16 cellular contexts compared by ENCODE assay signal in the genomic region with DNA sequence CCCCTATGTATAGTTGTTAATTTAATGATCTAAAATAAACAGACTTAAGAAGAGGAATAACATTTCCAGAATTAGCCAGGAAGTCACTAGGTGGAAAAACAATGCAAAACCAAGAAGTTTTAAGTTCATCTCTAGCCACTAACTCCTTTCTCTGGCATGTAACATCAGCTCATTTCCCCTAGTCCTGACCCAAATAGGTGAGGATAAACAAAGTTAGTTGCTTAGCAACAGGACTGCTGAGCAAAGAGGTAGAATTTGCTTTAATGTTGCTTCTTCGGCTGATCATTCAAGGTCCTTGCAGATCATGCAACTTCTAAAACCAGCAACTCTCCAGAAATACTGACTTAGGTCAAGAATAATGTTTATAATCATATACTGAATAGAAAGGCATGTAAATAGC.
"Had no signal": no experiment of that assay in that cellular context is flagged by ENCODE, and none has a peak within 500 bp of the region (broad histone marks: within the 10 kb centered on the region; RNA-seq: fewer than 3 reads in every experiment).

No MANE protein-coding gene starts in this region.

- H3K27ac Mint-ChIP-seq: activated naive CD8-positive, alpha-beta T cell treated with anti-CD3 and anti-CD28 coated beads, Interleukin-2, amount 50 U/mL, for 24 hours; mesothelial cell of epicardium; stimulated activated naive B cell treated with anti-CD40 and anti-IgM and Interleukin-4, amounts not matched to agents 10 μg/mL and 1 μg/mL and 100 μg/mL, for 72 hours had no signal

- H3K36me3 Mint-ChIP-seq: mesothelial cell of epicardium had no signal

- ATAC-seq: activated naive CD8-positive, alpha-beta T cell treated with anti-CD3 and anti-CD28 coated beads, Interleukin-2, amount 50 U/mL, for 24 hours; gastrocnemius medialis; heart left ventricle; stimulated activated naive B cell treated with anti-CD40 and anti-IgM and Interleukin-4, amounts not matched to agents 10 μg/mL and 1 μg/mL and 100 μg/mL, for 72 hours had no signal

- H3K27me3 Mint-ChIP-seq: activated naive CD8-positive, alpha-beta T cell treated with anti-CD3 and anti-CD28 coated beads, Interleukin-2, amount 50 U/mL, for 24 hours; stimulated activated naive B cell treated with anti-CD40 and anti-IgM and Interleukin-4, amounts not matched to agents 10 μg/mL and 1 μg/mL and 100 μg/mL, for 72 hours had no signal

- DNase-seq: activated CD4-positive, CD25-positive, alpha-beta regulatory T cell treated with anti-CD3 and anti-CD28 coated beads, Interleukin-2, amount 50 U/mL, for 72 hours; activated naive CD4-positive, alpha-beta T cell treated with Interleukin-2 at 50 U/mL for 16 hours; activated naive CD8-positive, alpha-beta T cell treated with anti-CD3 and anti-CD28 coated beads, Interleukin-2, amount 50 U/mL, for 24 hours; aorta; cerebellar nuclear complex; effector CD8-positive, alpha-beta T cell; gastrocnemius medialis; heart left ventricle; kidney glomerular epithelial cell; retina; stimulated activated CD4-positive, alpha-beta T cell treated with anti-CD3 and anti-CD28 coated beads, Interleukin-4, amount 100 ng/mL, for 1 hour; stimulated activated naive B cell treated with anti-CD40 and anti-IgM and Interleukin-4, amounts not matched to agents 10 μg/mL and 1 μg/mL and 100 μg/mL, for 72 hours; T-helper 1 cell; T1000; thyroid gland had no signal

- H3K4me3 Mint-ChIP-seq: activated naive CD8-positive, alpha-beta T cell treated with anti-CD3 and anti-CD28 coated beads, Interleukin-2, amount 50 U/mL, for 24 hours; mesothelial cell of epicardium; stimulated activated naive B cell treated with anti-CD40 and anti-IgM and Interleukin-4, amounts not matched to agents 10 μg/mL and 1 μg/mL and 100 μg/mL, for 72 hours had no signal
